15 cellular contexts compared by ENCODE assay signal in the genomic region with DNA sequence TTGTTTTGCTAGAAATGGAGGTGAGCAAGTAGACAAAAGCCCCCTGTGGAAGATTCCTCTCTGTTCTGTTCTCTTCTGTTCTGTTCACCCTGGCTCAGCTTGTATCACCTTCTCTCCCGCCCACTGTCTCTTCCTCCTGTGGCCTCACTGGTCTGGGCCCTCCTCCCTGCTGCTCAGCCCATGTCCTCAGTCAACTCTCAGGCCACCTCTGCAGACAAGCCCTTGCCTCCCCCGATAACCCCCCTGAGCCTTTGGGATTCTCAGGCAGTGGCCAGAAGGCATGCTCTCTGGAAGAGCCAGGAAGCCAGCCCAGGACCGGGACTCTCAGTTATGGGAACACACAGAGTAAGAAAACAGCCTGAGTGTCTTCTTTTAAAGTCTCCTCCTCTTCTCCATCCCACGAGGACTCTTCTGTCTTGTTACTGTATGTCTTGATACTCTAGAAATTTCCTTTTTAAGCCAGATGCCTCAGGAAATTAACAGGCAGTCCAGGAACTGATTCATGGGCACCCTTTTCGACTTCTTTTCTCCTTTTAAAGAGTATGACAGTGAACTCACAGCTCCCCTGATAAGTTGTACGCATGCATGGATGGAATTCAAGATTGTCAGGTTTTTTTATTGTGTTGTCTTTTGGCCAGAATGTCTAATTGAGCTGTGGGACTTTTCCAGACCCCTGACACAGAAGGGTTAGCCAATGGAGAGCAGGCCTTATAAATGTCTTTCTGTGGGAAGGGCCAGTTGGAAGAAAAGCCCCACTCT. TPM values are rescaled to one million over a fixed set of nuclear protein-coding genes. Genes with fewer than 3 reads are reported as not detected.
DNase-seq lines count a peak whose midpoint lies in the region; ATAC-seq, FAIRE-seq and TF ChIP-seq lines count a peak whose summit lies in the region.
"Had no signal": no experiment of that assay in that cellular context is flagged by ENCODE, and none has a peak within 500 bp of the region (broad histone marks: within the 10 kb centered on the region; RNA-seq: fewer than 3 reads in every experiment).

No MANE protein-coding gene starts in this region.

- H3K36me3 Mint-ChIP-seq in Caco-2 (ENCODE audit: insufficient read depth, unreplicated experiment) = peaks cover 4% of the 10 kb centered on the region
- H3K36me3 Mint-ChIP-seq: type B pancreatic cell had no signal

- TF ChIP-seq CTCF in Caco-2 (IDR thresholded peaks at IDR 0.05; ENCODE audit: insufficient read depth in 1 of 2, low read depth in 1 of 2, low read length in 1 of 2, severe bottlenecking in 1 of 2, unreplicated experiment in 1 of 2) (no peak), PC-3 (conservative IDR thresholded peaks at IDR 0.05; ENCODE audit: low read depth, low read length) (no peak), endothelial cell of umbilical vein (IDR thresholded peaks at IDR 0.05; ENCODE audit: extremely low read depth in 1 of 2, insufficient read depth in 1 of 2, low read depth in 1 of 2, low read length in 2 of 2) (no peak), osteoblast (IDR thresholded peaks at IDR 0.05; ENCODE audit: extremely low read depth, low read depth, low read length) (no peak), HepG2 (CRISPR knock-in tag; IDR thresholded peaks at IDR 0.05) (no peak)

- H3K4me2 ChIP-seq in PC-3 (ENCODE audit: low read length) = 0 out of 2 replicates have a peak overlapping the region, but pooled peaks have one; percentile 1
- peak overlapping the region; percentile 21 for H3K4me2 ChIP-seq in endothelial cell of umbilical vein (ENCODE audit: insufficient read depth, low read length)
- H3K4me2 ChIP-seq in osteoblast (ENCODE audit: insufficient read depth, low read length) = no peak overlapping the region
- H3K4me2 ChIP-seq in HepG2 (ENCODE audit: low read depth, low read length) = no peak overlapping the region
- H3K4me2 ChIP-seq: SK-N-SH had no signal

- no peak overlapping the region for H3K4me3 ChIP-seq in Caco-2 (ENCODE audit: low read depth, low read length)
- no peak overlapping the region for H3K4me3 ChIP-seq in PC-3 (ENCODE audit: low read length)
- H3K4me3 ChIP-seq in endothelial cell of umbilical vein (replicated peaks in 1 of 3; ENCODE audit: insufficient read depth in 1 of 3, low read depth in 1 of 3, low read length in 3 of 3) = no peak overlapping the region
- H3K4me3 ChIP-seq in osteoblast (ENCODE audit: insufficient read depth, low read length) = no peak overlapping the region
- H3K4me3 ChIP-seq in HepG2 (replicated peaks in 1 of 3; ENCODE audit: insufficient read depth in 1 of 3, low read depth in 2 of 3, low read length in 3 of 3) = no peak overlapping the region
- H3K4me3 ChIP-seq: psoas muscle had no signal

- H3K27ac ChIP-seq in PC-3 (ENCODE audit: low read length) (peak overlapping the region; percentile 99), endothelial cell of umbilical vein (ENCODE audit: insufficient read depth, low read depth, low read length) (peak overlapping the region; percentile 89), osteoblast (ENCODE audit: low read depth, low read length) (peak overlapping the region; percentile 56), HepG2 (ENCODE audit: extremely low read length, insufficient read depth, low read length) (no peak overlapping the region)
- H3K27ac ChIP-seq: psoas muscle had no signal

- H3K36me3 ChIP-seq in Caco-2 (ENCODE audit: control insufficient read depth, insufficient read depth, low read length) (no peaks in the 10 kb centered on the region), PC-3 (ENCODE audit: low read depth, low read length) (no peaks in the 10 kb centered on the region), endothelial cell of umbilical vein (ENCODE audit: control insufficient read depth in 2 of 2, extremely low read depth in 1 of 2, insufficient read depth in 2 of 2, low read length in 2 of 2) (no peaks in the 10 kb centered on the region), osteoblast (ENCODE audit: insufficient read depth, low read length) (no peaks in the 10 kb centered on the region), HepG2 (replicated peaks in 1 of 2; ENCODE audit: control insufficient read depth in 1 of 2, insufficient read depth in 2 of 2, low read length in 2 of 2) (no peaks in the 10 kb centered on the region)

- 26% methylated on average over 6 of the region's 6 CpGs for WGBS in HepG2 (ENCODE audit: low lambda C conversion rate)

- H3K9me3 ChIP-seq in Caco-2 = no peaks in the 10 kb centered on the region
- H3K9me3 ChIP-seq in PC-3 (ENCODE audit: low read length) = no peaks in the 10 kb centered on the region
- peaks cover 2% of the 10 kb centered on the region for H3K9me3 ChIP-seq in endothelial cell of umbilical vein (replicated peaks; ENCODE audit: control insufficient read depth, insufficient read depth, low read length)
- no peaks in the 10 kb centered on the region for H3K9me3 ChIP-seq in osteoblast (ENCODE audit: low read depth, low read length)
- no peaks in the 10 kb centered on the region for H3K9me3 ChIP-seq in HepG2 (ENCODE audit: low read length)
- H3K9me3 ChIP-seq: psoas muscle, SK-N-SH had no signal

- dilution Hi-C loops in endothelial cell of umbilical vein (cut with MboI; ENCODE audit: extremely low pct_ligation_motif_present, low sequenced_read_pairs) = no loop called here

- H3K4me1 ChIP-seq in Caco-2 (peaks cover 17% of the 10 kb centered on the region), PC-3 (ENCODE audit: insufficient read depth, low read length) (peaks cover 54% of the 10 kb centered on the region), endothelial cell of umbilical vein (ENCODE audit: control insufficient read depth, extremely low read depth, insufficient read depth, low read length) (peaks cover 88% of the 10 kb centered on the region), osteoblast (ENCODE audit: insufficient read depth, low read length) (peaks cover 33% of the 10 kb centered on the region), HepG2 (ENCODE audit: insufficient read depth, low read length) (no peaks in the 10 kb centered on the region)

- H3K27me3 ChIP-seq in Caco-2 (replicated peaks; ENCODE audit: control insufficient read depth, insufficient read depth, low read length) = no peaks in the 10 kb centered on the region
- no peaks in the 10 kb centered on the region for H3K27me3 ChIP-seq in PC-3 (ENCODE audit: low read length)
- no peaks in the 10 kb centered on the region for H3K27me3 ChIP-seq in endothelial cell of umbilical vein (ENCODE audit: control insufficient read depth in 2 of 2, insufficient read depth in 2 of 2, low read length in 2 of 2)
- no peaks in the 10 kb centered on the region for H3K27me3 ChIP-seq in osteoblast (ENCODE audit: insufficient read depth, low read length)
- H3K27me3 ChIP-seq in HepG2 (ENCODE audit: control insufficient read depth in 1 of 2, insufficient read depth in 2 of 2, low read length in 2 of 2) = peaks cover 0 to 16% of the 10 kb centered on the region in 2 experiments; a peak in 3 of 5 replicates

- no peak for TF ChIP-seq POLR2A in endothelial cell of umbilical vein (IDR thresholded peaks at IDR 0.05; ENCODE audit: low read depth, low read length)
- TF ChIP-seq POLR2A in HepG2 (IDR thresholded peaks at IDR 0.05; ENCODE audit: insufficient read depth in 1 of 2, low read depth in 2 of 2, low read length in 2 of 2) = no peak

- intact Hi-C loops in Caco-2 (cut with micrococcal nuclease; ENCODE audit: unreplicated experiment) = no loop called here
- intact Hi-C loops in PC-3 (cut with micrococcal nuclease) = no loop called here
- intact Hi-C loops in endothelial cell of umbilical vein (cut with micrococcal nuclease) = loop anchor here (10.0 kb wide), 2 partner anchors 207 to 703 kb away; partner anchors contain the start of gene RNF6
- intact Hi-C loops in HepG2 (cut with micrococcal nuclease; ENCODE audit: unreplicated experiment) = no loop called here

- no peak for TF ChIP-seq EP300 in HepG2 (IDR thresholded peaks at IDR 0.05; ENCODE audit: low read depth in 2 of 2, low read length in 2 of 2)
- TF ChIP-seq EP300 in HepG2 (CRISPR knock-in tag; IDR thresholded peaks at IDR 0.05; ENCODE audit: borderline replicate concordance) = no peak

- in situ Hi-C loops in KBM-7 (cut with MboI; ENCODE audit: low pct_unique_long_range_greater_than_20kb, low sequenced_read_pairs) = no loop called here
- in situ Hi-C loops in HepG2 (cut with HindIII; ENCODE audit: extremely low pct_ligation_motif_present, low pct_unique_long_range_greater_than_20kb) = no loop called here

- TF ChIP-seq RAD21 in HepG2 (CRISPR knock-in tag; IDR thresholded peaks at IDR 0.05) = no peak

- H3K4me3 Mint-ChIP-seq in Caco-2 (ENCODE audit: unreplicated experiment) = no peak overlapping the region
- H3K4me3 Mint-ChIP-seq: activated B cell treated with CpG ODN at 0.5 μM for 24 hours, type B pancreatic cell had no signal

- POLR2A ChIA-PET in Caco-2 (lab: Charles Lee) = no interaction called here
- POLR2A ChIA-PET in PC-3 (lab: Charles Lee; ENCODE audit: unreplicated experiment) = interaction anchor here (0.6 kb wide), 1 partner anchor 10 kb away, joined by 5 read pairs; no protein-coding TSS in a partner anchor
- POLR2A ChIA-PET in endothelial cell of umbilical vein (lab: Charles Lee) = interaction anchor here (1.8 kb wide), 1 partner anchor 34 kb away, joined by 5 read pairs; the partner anchor contains the start of gene SHISA2
- POLR2A ChIA-PET in HepG2 (lab: Yijun Ruan, JAX) = no interaction called here

- H3K4me1 Mint-ChIP-seq in Caco-2 (ENCODE audit: low read depth, unreplicated experiment) = peaks cover 25% of the 10 kb centered on the region
- H3K4me1 Mint-ChIP-seq: activated B cell treated with CpG ODN at 0.5 μM for 24 hours had no signal

- H3K9me1 ChIP-seq in endothelial cell of umbilical vein (replicated peaks; ENCODE audit: control insufficient read depth, extremely low read depth, insufficient read depth, low read length) = no peaks in the 10 kb centered on the region

- H3K27me3 Mint-ChIP-seq in Caco-2 (ENCODE audit: insufficient read depth, unreplicated experiment) = peaks cover 3% of the 10 kb centered on the region
- H3K27me3 Mint-ChIP-seq: type B pancreatic cell had no signal

- H3K79me2 ChIP-seq in PC-3 (ENCODE audit: low read length) (no peaks in the 10 kb centered on the region), endothelial cell of umbilical vein (ENCODE audit: control insufficient read depth, insufficient read depth, low read length) (no peaks in the 10 kb centered on the region), osteoblast (ENCODE audit: insufficient read depth, low read length) (no peaks in the 10 kb centered on the region), HepG2 (ENCODE audit: insufficient read depth, low read length) (no peaks in the 10 kb centered on the region)

- peaks cover 11% of the 10 kb centered on the region for H3F3A ChIP-seq in PC-3 (ENCODE audit: low read length, unreplicated experiment)

- H3K27ac Mint-ChIP-seq in Caco-2 (ENCODE audit: unreplicated experiment) = peak overlapping the region; percentile 46
- H3K27ac Mint-ChIP-seq: activated B cell treated with CpG ODN at 0.5 μM for 24 hours, type B pancreatic cell had no signal

- H2AFZ ChIP-seq in PC-3 (ENCODE audit: low read length) = peak overlapping the region; percentile 49; the same call in 1 of the 2 replicates
- H2AFZ ChIP-seq in endothelial cell of umbilical vein (ENCODE audit: low read depth, low read length) = peak overlapping the region; percentile 48
- H2AFZ ChIP-seq in osteoblast (ENCODE audit: low read length) = peak overlapping the region; percentile 49
- no peak overlapping the region for H2AFZ ChIP-seq in HepG2 (ENCODE audit: low read length)

- CTCF ChIA-PET in Caco-2 (lab: Charles Lee) = no interaction called here
- CTCF ChIA-PET in PC-3 (lab: Charles Lee) = no interaction called here
- CTCF ChIA-PET in endothelial cell of umbilical vein (lab: Charles Lee) = interaction anchor here (1.2 to 2.8 kb wide), 3 partner anchors 11 to 33 kb away, joined by 3 to 11 read pairs (median 8); partner anchors contain the start of gene SHISA2
- CTCF ChIA-PET in HepG2 (lab: Yijun Ruan, JAX; ENCODE audit: low intra/inter-chr PET ratio, low total read pairs) = no interaction called here

- no peaks in the 10 kb centered on the region for H3K9me2 ChIP-seq in PC-3 (replicated peaks; ENCODE audit: low read length)
- H3K9me2 ChIP-seq: SK-N-SH had no signal

- DNase-seq in Caco-2 (no peak), PC-3 (peak; percentile 49), endothelial cell of umbilical vein (ENCODE audit: low read depth, low spot score) (peak; percentile 78), osteoblast (ENCODE audit: insufficient read length, low spot score, missing footprints) (no peak), KBM-7 (no peak), HepG2 (ENCODE audit: low spot score) (no peak), activated gamma-delta T cell (lab: John Stamatoyannopoulos, UW) (no peak)
- DNase-seq: activated B cell treated with CpG ODN at 0.5 μM for 24 hours, DMS53, foreskin fibroblast, NCI-H1092, psoas muscle, SK-N-SH had no signal

- FAIRE-seq in endothelial cell of umbilical vein (lab: Jason Lieb, UNC) (peak; percentile 70), HepG2 (lab: Jason Lieb, UNC) (no peak)

- ATAC-seq in PC-3 (no peak), HG03520 (IDR thresholded peaks at IDR 0.05; ENCODE audit: unreplicated experiment) (no peak), HepG2 (no peak)
- ATAC-seq: psoas muscle had no signal

- no peaks in the 10 kb centered on the region for H4K20me1 ChIP-seq in PC-3 (ENCODE audit: low read length)
- H4K20me1 ChIP-seq in endothelial cell of umbilical vein (replicated peaks; ENCODE audit: control insufficient read depth, extremely low read depth, insufficient read depth, low read length) = no peaks in the 10 kb centered on the region
- H4K20me1 ChIP-seq in osteoblast (ENCODE audit: insufficient read depth, low read length) = no peaks in the 10 kb centered on the region
- H4K20me1 ChIP-seq in HepG2 (ENCODE audit: insufficient read depth, low read length) = no peaks in the 10 kb centered on the region

- H3K9me3 Mint-ChIP-seq in Caco-2 (ENCODE audit: unreplicated experiment) = peaks cover 15% of the 10 kb centered on the region
- H3K9me3 Mint-ChIP-seq: activated B cell treated with CpG ODN at 0.5 μM for 24 hours had no signal

- H3K9ac ChIP-seq in PC-3 (ENCODE audit: low read length) (peak overlapping the region; percentile 72; the same call in 1 of the 2 replicates), endothelial cell of umbilical vein (replicated peaks; ENCODE audit: extremely low read depth, insufficient read depth, low read length) (peak overlapping the region; percentile 34), HepG2 (ENCODE audit: insufficient read depth, low read depth, low read length) (no peak overlapping the region)
- H3K9ac ChIP-seq: SK-N-SH had no signal

- no TSS peak for BruUV-seq in Caco-2 (replicated peaks; lab: Mats Ljungman, UMichigan)
- BruUV-seq in PC-3 (replicated peaks; lab: Mats Ljungman, UMichigan) = no TSS peak
- BruUV-seq in endothelial cell of umbilical vein (replicated peaks; lab: Mats Ljungman, UMichigan) = no TSS peak
- BruUV-seq in HepG2 (replicated peaks; lab: Mats Ljungman, UMichigan) = no TSS peak

RNA-seq across cellular contexts. Expression of gene SHISA2, which starts 33.7 kb away (rescaled TPM):
- not detected in 2 replicates for total RNA-seq in Caco-2 (2022)
- 7.8 TPM in 2 replicates for total RNA-seq in PC-3 (2014; rRNA removed)
- total RNA-seq in endothelial cell of umbilical vein = 2.5 and 4.7 TPM in 2 replicates
- polyA plus RNA-seq in endothelial cell of umbilical vein = 1.5 TPM in 2 replicates
- polyA plus RNA-seq in endothelial cell of umbilical vein (2011; cell fraction: cytosol; rRNA removed) = 0.82 and 1.2 TPM in 2 replicates
- polyA plus RNA-seq in endothelial cell of umbilical vein (2011; cell fraction: nucleus; rRNA removed) = 0.64 and 1.0 TPM in 2 replicates
- 0.60 and 2.4 TPM in 2 replicates for polyA plus RNA-seq in endothelial cell of umbilical vein (2012)
- 2.8 and 5.6 TPM in 2 replicates for polyA minus RNA-seq in endothelial cell of umbilical vein
- polyA minus RNA-seq in endothelial cell of umbilical vein (2011; cell fraction: cytosol; rRNA and poly(A)+ RNA removed) = not detected
- 0.53 and 1.7 TPM in 2 replicates for polyA minus RNA-seq in endothelial cell of umbilical vein (2011; cell fraction: nucleus; rRNA and poly(A)+ RNA removed)
- 2.7 and 4.3 TPM in 2 replicates for total RNA-seq in osteoblast
- not detected in 2 replicates for total RNA-seq in HepG2 (2016; rRNA removed; fragmentation: Illumina TruSeq; extraction: Trizol)
- total RNA-seq in HepG2 (2016; cell fraction: cytosol; rRNA removed; fragmentation: Illumina TruSeq; extraction: Trizol; ENCODE audit: low read depth) = not detected in 2 replicates
- not detected in 2 replicates for total RNA-seq in HepG2 (2016; cell fraction: insoluble cytoplasmic fraction; rRNA removed; fragmentation: Illumina TruSeq; extraction: Trizol)
- total RNA-seq in HepG2 (2016; cell fraction: membrane; rRNA removed; fragmentation: Illumina TruSeq; extraction: Trizol) = not detected in 2 replicates
- not detected in 2 replicates for total RNA-seq in HepG2 (2016; cell fraction: nucleus; rRNA removed; fragmentation: Illumina TruSeq; extraction: Trizol)
- not detected in 2 replicates for polyA plus RNA-seq in HepG2 (2011; rRNA removed)
- not detected in 2 replicates for polyA plus RNA-seq in HepG2 (2011; cell fraction: cytosol; rRNA removed)
- polyA plus RNA-seq in HepG2 (2011; cell fraction: nucleus; rRNA removed) = not detected in 2 replicates
- not detected in 2 replicates for polyA plus RNA-seq in HepG2 (2012)
- polyA plus RNA-seq in HepG2 (2016; cell fraction: cytosol; fragmentation: Illumina TruSeq; extraction: Trizol; ENCODE audit: low read depth) = not detected in 2 replicates
- not detected in 2 replicates for polyA plus RNA-seq in HepG2 (2016; cell fraction: insoluble cytoplasmic fraction; fragmentation: Illumina TruSeq; extraction: Trizol; ENCODE audit: low read depth)
- not detected in 2 replicates for polyA plus RNA-seq in HepG2 (2016; cell fraction: membrane; fragmentation: Illumina TruSeq; extraction: Trizol; ENCODE audit: low read depth)
- not detected in 2 replicates for polyA plus RNA-seq in HepG2 (2016; cell fraction: nucleus; fragmentation: Illumina TruSeq; extraction: Trizol; ENCODE audit: insufficient read depth, low read depth)
- polyA minus RNA-seq in HepG2 (2011; rRNA and poly(A)+ RNA removed; ENCODE audit: low replicate concordance) = not detected in 2 replicates
- not detected in 2 replicates for polyA minus RNA-seq in HepG2 (2011; cell fraction: cytosol; rRNA and poly(A)+ RNA removed)
- polyA minus RNA-seq in HepG2 (2011; cell fraction: nucleus; rRNA and poly(A)+ RNA removed) = not detected in 2 replicates
- total RNA-seq: activated B cell treated with CpG ODN at 0.5 μM for 24 hours had no signal
- polyA plus RNA-seq: SK-N-SH had no signal

Comparison
In these comparisons a context has a peak if more than half of its experiments do, and no peak if none do; other contexts are left out.
1. DNase-seq: peak in PC-3 (single experiment) and endothelial cell of umbilical vein (single experiment); none in Caco-2 (0 of 2), osteoblast (single experiment), KBM-7 (single experiment), HepG2 (single experiment) and activated gamma-delta T cell (single experiment).
2. H3K4me2 ChIP-seq: peak in PC-3 (single experiment) and endothelial cell of umbilical vein (single experiment); none in osteoblast (single experiment) and HepG2 (single experiment).
3. POLR2A ChIA-PET loops: an anchor here in PC-3 (0.6 kb wide) and endothelial cell of umbilical vein (1.8 kb wide); none called in Caco-2 and HepG2.